9 cellular contexts compared by ENCODE assay signal in the genomic region with DNA sequence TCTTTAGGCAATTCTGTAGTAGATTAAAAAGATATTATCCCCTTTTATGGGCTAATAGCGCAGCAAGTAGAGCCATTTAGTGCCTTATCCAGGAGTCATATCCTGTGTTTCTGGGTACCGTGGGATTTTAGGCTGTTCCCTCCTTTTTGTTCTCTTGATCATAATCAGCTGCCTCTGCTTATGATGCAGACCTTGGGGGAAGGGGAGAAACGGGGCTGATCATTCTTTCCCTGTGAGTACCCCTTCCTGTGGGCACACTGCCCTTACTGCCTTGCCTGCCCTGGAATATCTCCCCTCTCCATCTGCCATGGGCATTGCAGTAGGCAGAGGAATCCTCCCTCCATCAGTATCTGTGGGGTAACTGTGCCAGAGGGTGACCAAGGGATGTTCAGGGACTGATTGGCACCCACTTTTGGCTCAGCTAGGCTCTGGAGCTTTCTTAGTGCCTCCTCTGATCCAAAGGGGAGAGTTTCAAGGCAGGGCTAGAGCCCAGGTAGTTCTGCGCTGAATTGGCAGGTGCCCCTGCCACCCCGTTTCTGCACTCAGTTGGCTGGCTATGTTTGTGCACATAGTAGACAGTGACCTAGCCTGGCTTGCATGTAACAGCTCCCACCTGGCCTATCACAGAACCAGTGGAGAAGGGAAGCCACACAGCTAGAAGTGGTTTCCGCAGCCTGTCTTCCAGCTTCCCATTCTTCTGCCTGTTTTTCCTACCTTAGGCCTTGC.
DNase-seq lines count a peak whose midpoint lies in the region; ATAC-seq and TF ChIP-seq lines count a peak whose summit lies in the region.
"Had no signal": no experiment of that assay in that cellular context is flagged by ENCODE, and none has a peak within 500 bp of the region (broad histone marks: within the 10 kb centered on the region; RNA-seq: fewer than 3 reads in every experiment).

No MANE protein-coding gene starts in this region.

- CTCF ChIA-PET in AG04450 (lab: Charles Lee): interaction anchor here (1.1 to 1.3 kb wide), 2 partner anchors 11 to 245 kb away, joined by 3 to 4 read pairs; no protein-coding TSS in a partner anchor
- CTCF ChIA-PET in activated CD8-positive, alpha-beta memory T cell treated with anti-CD3 and anti-CD28 coated beads, Interleukin-2, amount 10 ng/mL, durations not matched to agents 7 days and 5 days (lab: Charles Lee): no interaction called here

- POLR2A ChIA-PET in AG04450 (lab: Yijun Ruan, JAX): no interaction called here
- POLR2A ChIA-PET in naive thymus-derived CD8-positive, alpha-beta T cell (lab: Charles Lee): no interaction called here

- WGBS in adipose tissue, 3 donors: 70 to 87% (median 76%) methylated on average over 6 of the region's 6 CpGs

- no peaks in the 10 kb centered on the region for H3K9me3 Mint-ChIP-seq in activated CD8-positive, alpha-beta memory T cell treated with anti-CD3 and anti-CD28 coated beads, Interleukin-2, amount 10 ng/mL, durations not matched to agents 7 days and 5 days (ENCODE audit: low read depth)
- H3K9me3 Mint-ChIP-seq in naive thymus-derived CD8-positive, alpha-beta T cell: no peaks in the 10 kb centered on the region

- no peaks in the 10 kb centered on the region for H3K36me3 Mint-ChIP-seq in activated CD8-positive, alpha-beta memory T cell treated with anti-CD3 and anti-CD28 coated beads, Interleukin-2, amount 10 ng/mL, durations not matched to agents 7 days and 5 days
- peaks cover 0 to 74% (median 38%) of the 10 kb centered on the region in 3 donors for H3K36me3 Mint-ChIP-seq in naive thymus-derived CD8-positive, alpha-beta T cell

- ATAC-seq in GM18861 (IDR thresholded peaks at IDR 0.05; ENCODE audit: unreplicated experiment) (no peak), GM19397 (IDR thresholded peaks at IDR 0.05; ENCODE audit: unreplicated experiment) (no peak)
- ATAC-seq in activated CD8-positive, alpha-beta memory T cell treated with anti-CD3 and anti-CD28 coated beads, Interleukin-2, amount 10 ng/mL, durations not matched to agents 7 days and 5 days: no peak
- no peak for ATAC-seq in naive thymus-derived CD8-positive, alpha-beta T cell

- no peak overlapping the region for H3K4me3 Mint-ChIP-seq in activated CD8-positive, alpha-beta memory T cell treated with anti-CD3 and anti-CD28 coated beads, Interleukin-2, amount 10 ng/mL, durations not matched to agents 7 days and 5 days
- H3K4me3 Mint-ChIP-seq in naive thymus-derived CD8-positive, alpha-beta T cell: no peak overlapping the region

- peaks cover 4% of the 10 kb centered on the region for H3K4me1 Mint-ChIP-seq in activated CD8-positive, alpha-beta memory T cell treated with anti-CD3 and anti-CD28 coated beads, Interleukin-2, amount 10 ng/mL, durations not matched to agents 7 days and 5 days
- no peaks in the 10 kb centered on the region for H3K4me1 Mint-ChIP-seq in naive thymus-derived CD8-positive, alpha-beta T cell

- H3K9me3 ChIP-seq in AG04450 (ENCODE audit: control insufficient read depth, insufficient read depth, low read length): no peaks in the 10 kb centered on the region; the same call in 1 of the 2 replicates

- no peak overlapping the region for H3K4me3 ChIP-seq in AG04450 (ENCODE audit: low read depth, low read length)

- H3K27ac ChIP-seq in AG04450 (ENCODE audit: low read depth, low read length): peak overlapping the region; percentile 42
- peak overlapping the region; percentile 7 for H3K27ac ChIP-seq in adipose tissue (ENCODE audit: low read depth, low read length)

- no peak overlapping the region for H3K27ac Mint-ChIP-seq in activated CD8-positive, alpha-beta memory T cell treated with anti-CD3 and anti-CD28 coated beads, Interleukin-2, amount 10 ng/mL, durations not matched to agents 7 days and 5 days
- no peak overlapping the region for H3K27ac Mint-ChIP-seq in naive thymus-derived CD8-positive, alpha-beta T cell

- no peaks in the 10 kb centered on the region for H3K27me3 Mint-ChIP-seq in activated CD8-positive, alpha-beta memory T cell treated with anti-CD3 and anti-CD28 coated beads, Interleukin-2, amount 10 ng/mL, durations not matched to agents 7 days and 5 days
- H3K27me3 Mint-ChIP-seq in naive thymus-derived CD8-positive, alpha-beta T cell: no peaks in the 10 kb centered on the region

- DNase-seq in AG04450 (ENCODE audit: low read depth, low spot score) (no peak), HCEC 1CT (peak; percentile 93), lung microvascular endothelial cell (ENCODE audit: low read depth in 2 of 2) (peak; percentile 33 to 73)
- DNase-seq in activated CD8-positive, alpha-beta memory T cell treated with anti-CD3 and anti-CD28 coated beads, Interleukin-2, amount 10 ng/mL, durations not matched to agents 7 days and 5 days: no peak
- no peak for DNase-seq in naive thymus-derived CD8-positive, alpha-beta T cell
- DNase-seq: NCI-H1694 treated with DMSO at 0.1 percent for 48 hours had no signal

- H3K27me3 ChIP-seq in AG04450 (ENCODE audit: control insufficient read depth, insufficient read depth, low read length): no peaks in the 10 kb centered on the region

- TF ChIP-seq CTCF in AG04450 (IDR thresholded peaks at IDR 0.05; ENCODE audit: low read depth, low read length): no peak

Comparison
In these comparisons a context has a peak if more than half of its experiments do, and no peak if none do; other contexts are left out.
1. DNase-seq: peak in HCEC 1CT (single experiment) and lung microvascular endothelial cell (2 of 2); none in AG04450 (single experiment), activated CD8-positive, alpha-beta memory T cell treated with anti-CD3 and anti-CD28 coated beads, Interleukin-2, amount 10 ng/mL, durations not matched to agents 7 days and 5 days (single experiment) and naive thymus-derived CD8-positive, alpha-beta T cell (0 of 10).